Comparison of ENCODE assay signal across 18 cellular contexts in the genomic region with DNA sequence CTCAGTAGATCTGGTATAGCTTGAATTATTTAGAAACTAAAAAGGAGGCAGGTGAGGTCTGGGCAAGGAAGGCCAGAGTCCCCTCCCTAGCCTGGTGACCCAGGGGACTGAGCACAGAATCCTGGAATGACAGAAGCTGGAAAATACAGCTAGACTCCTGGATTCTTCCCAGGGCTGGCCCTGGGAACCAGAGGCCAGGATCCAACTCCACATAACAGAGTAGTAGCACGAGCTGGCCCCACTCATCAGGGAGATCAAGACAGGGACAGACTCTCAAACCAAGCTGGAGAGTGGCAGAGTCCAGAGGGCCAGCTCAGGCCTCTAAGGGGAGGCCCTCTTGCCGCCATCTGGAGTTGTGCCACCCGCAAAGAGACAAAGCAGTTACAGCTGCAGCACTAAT. TPM values are rescaled to one million over a fixed set of nuclear protein-coding genes. Genes with fewer than 3 reads are reported as not detected.
"Had no signal": no experiment of that assay in that cellular context is flagged by ENCODE, and none has a peak within 500 bp of the region (broad histone marks: within the 10 kb centered on the region; RNA-seq: fewer than 3 reads in every experiment).

No MANE protein-coding gene starts in this region.

- H2AFZ ChIP-seq: hepatocyte had no signal

- H3K27ac Mint-ChIP-seq: nephron progenitor cell; stimulated activated naive CD8-positive, alpha-beta T cell treated with anti-CD3 and anti-CD28 coated beads, Interleukin-15, Interleukin-2, amounts not matched to agents 100 ng/mL and 50 ng/mL, for 24 hours had no signal

- DNase-seq: activated CD8-positive, alpha-beta memory T cell treated with anti-CD3 and anti-CD28 coated beads for 24 hours; activated CD8-positive, alpha-beta memory T cell treated with anti-CD3 and anti-CD28 coated beads, Interleukin-2, amount 50 U/mL, for 48 hours; activated effector memory CD4-positive, alpha-beta T cell treated with anti-CD3 and anti-CD28 coated beads, Interleukin-2, amount 50 U/mL, for 16 hours; activated T-cell treated with anti-CD3 and anti-CD28 coated beads, Interleukin-2, amount 50 U/mL, for 48 hours; nephron progenitor cell; occipital lobe; stimulated activated CD4-positive, alpha-beta T cell treated with anti-CD3 and anti-CD28 coated beads, Interleukin-12 subunit alpha, Interleukin-12 subunit beta, amount 100 ng/mL, for 4 hours; stimulated activated CD4-positive, alpha-beta T cell treated with anti-CD3 and anti-CD28 coated beads, Interleukin-1b, Interleukin-23, amount 100 ng/mL, for 48 hours; T-helper 1 cell; T1000 had no signal

- H3K36me3 ChIP-seq: cardiac muscle cell, suprapubic skin had no signal

- H3K27me3 ChIP-seq: cardiac muscle cell, hepatocyte, suprapubic skin had no signal

- H3K4me3 Mint-ChIP-seq: activated naive CD4-positive, alpha-beta T cell treated with anti-CD3 and anti-CD28 coated beads, Interleukin-2, amount 50 U/mL, for 24 hours; nephron progenitor cell; stimulated activated naive CD8-positive, alpha-beta T cell treated with anti-CD3 and anti-CD28 coated beads, Interleukin-15, Interleukin-2, amounts not matched to agents 100 ng/mL and 50 ng/mL, for 24 hours had no signal

- H3K9me3 ChIP-seq: suprapubic skin had no signal

- H3K4me2 ChIP-seq: hepatocyte had no signal

- H3K9me3 Mint-ChIP-seq: activated naive CD4-positive, alpha-beta T cell treated with anti-CD3 and anti-CD28 coated beads, Interleukin-2, amount 50 U/mL, for 24 hours; nephron progenitor cell; stimulated activated naive CD8-positive, alpha-beta T cell treated with anti-CD3 and anti-CD28 coated beads, Interleukin-15, Interleukin-2, amounts not matched to agents 100 ng/mL and 50 ng/mL, for 24 hours had no signal

- H3K27ac ChIP-seq: cardiac muscle cell, hepatocyte had no signal

- H3K4me3 ChIP-seq: cardiac muscle cell, hepatocyte, suprapubic skin had no signal

- H3K27me3 Mint-ChIP-seq: activated naive CD4-positive, alpha-beta T cell treated with anti-CD3 and anti-CD28 coated beads, Interleukin-2, amount 50 U/mL, for 24 hours; stimulated activated naive CD8-positive, alpha-beta T cell treated with anti-CD3 and anti-CD28 coated beads, Interleukin-15, Interleukin-2, amounts not matched to agents 100 ng/mL and 50 ng/mL, for 24 hours had no signal

RNA-seq across cellular contexts. Expression of a gene that starts 10.7 kb away (rescaled TPM):
- total RNA-seq: dermis microvascular lymphatic vessel endothelial cell, fibroblast of villous mesenchyme, myocyte had no signal
